In the genomic region with DNA sequence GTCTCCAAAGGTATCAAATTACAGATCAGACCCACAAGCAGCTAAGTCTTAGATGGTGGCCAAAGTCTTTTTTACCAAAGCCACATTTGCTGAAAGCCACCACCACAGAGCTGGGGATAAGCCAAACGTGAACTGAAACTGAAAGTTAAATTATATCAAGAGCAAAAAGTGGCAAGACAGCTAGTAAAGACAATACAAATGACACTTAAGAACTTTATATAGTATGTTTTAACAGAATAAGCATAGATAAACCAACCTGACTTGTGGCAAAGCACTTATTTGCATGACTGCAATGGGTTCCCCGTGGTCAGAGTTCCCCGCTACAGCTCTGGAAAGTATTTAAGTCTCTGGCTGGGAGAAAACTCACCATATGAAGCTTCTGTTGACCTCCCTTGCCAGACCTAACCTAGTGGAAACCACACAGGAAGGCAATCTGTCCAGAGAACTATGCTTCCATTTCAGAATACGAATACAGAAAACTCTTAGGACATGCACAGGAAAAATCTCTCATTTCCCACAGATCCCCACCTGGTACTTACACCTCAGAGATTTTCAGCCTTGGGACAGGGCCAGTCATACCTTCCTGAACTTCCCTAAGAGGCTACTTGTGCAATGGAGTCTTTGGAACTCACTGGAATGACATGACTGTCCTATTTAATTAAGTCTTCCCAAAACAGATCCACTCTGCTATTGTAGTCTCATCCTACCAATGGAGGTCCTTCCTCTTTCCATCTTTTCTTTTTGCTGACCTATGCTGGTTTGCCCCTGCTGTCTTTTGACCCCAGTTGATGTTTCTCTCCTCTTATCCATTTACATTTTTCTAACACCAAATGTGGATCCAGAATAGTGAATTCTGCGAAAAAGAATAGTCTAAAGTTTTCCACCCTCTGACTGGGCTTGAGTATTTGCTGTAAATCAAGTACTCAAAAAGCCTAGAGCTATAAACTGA, we compare ENCODE assay signal across 9 cellular contexts.
DNase-seq lines count a peak whose midpoint lies in the region; ATAC-seq, FAIRE-seq and TF ChIP-seq lines count a peak whose summit lies in the region.
"Had no signal": no experiment of that assay in that cellular context is flagged by ENCODE, and none has a peak within 500 bp of the region (broad histone marks: within the 10 kb centered on the region; RNA-seq: fewer than 3 reads in every experiment).

No MANE protein-coding gene starts in this region.

- H3K9me3 ChIP-seq in CD4-positive, alpha-beta T cell (ENCODE audit: control insufficient read depth, low read length) = no peaks in the 10 kb centered on the region
- no peaks in the 10 kb centered on the region for H3K9me3 ChIP-seq in psoas muscle

- 42 to 56% (median 52%) methylated on average over 5 of the region's 5 CpGs for WGBS in psoas muscle, 3 donors

- CTCF ChIA-PET in CD4-positive, alpha-beta T cell (lab: Charles Lee) = interaction anchor here (1.1 kb wide), 1 partner anchor 11 kb away, joined by 3 read pairs; no protein-coding TSS in a partner anchor

- POLR2A ChIA-PET in CD4-positive, alpha-beta T cell (lab: Charles Lee) = interaction anchor here (1.2 to 1.4 kb wide), 2 partner anchors 10 to 156 kb away, joined by 3 read pairs; no protein-coding TSS in a partner anchor

- TF ChIP-seq CTCF in CD4-positive, alpha-beta T cell (IDR thresholded peaks at IDR 0.05) = no peak
- no peak for TF ChIP-seq CTCF in psoas muscle (IDR thresholded peaks at IDR 0.05)

- H3K9me3 Mint-ChIP-seq in CD4-positive, alpha-beta T cell = no peaks in the 10 kb centered on the region

- no peaks in the 10 kb centered on the region for H3K27me3 ChIP-seq in CD4-positive, alpha-beta T cell (ENCODE audit: control insufficient read depth, insufficient read depth, low read length)
- no peaks in the 10 kb centered on the region for H3K27me3 ChIP-seq in psoas muscle (ENCODE audit: insufficient read depth in 3 of 3, low read length in 2 of 3)

- peak overlapping the region; percentile 52 for H3K4me3 Mint-ChIP-seq in CD4-positive, alpha-beta T cell

- no peak overlapping the region for H3K27ac ChIP-seq in CD4-positive, alpha-beta T cell (ENCODE audit: low read depth, low read length)
- H3K27ac ChIP-seq in psoas muscle = peak overlapping the region; percentile 43

- peak; percentile 34 for ATAC-seq in CD4-positive, alpha-beta T cell (ENCODE audit: poor library complexity)
- ATAC-seq in GM19395 (IDR thresholded peaks at IDR 0.05; ENCODE audit: unreplicated experiment) (peak; percentile 97), HG03439 (IDR thresholded peaks at IDR 0.05; ENCODE audit: unreplicated experiment) (peak; percentile 94), psoas muscle (no peak)

- peaks cover 37% of the 10 kb centered on the region for H3K4me1 Mint-ChIP-seq in CD4-positive, alpha-beta T cell (ENCODE audit: low read depth)

- H3K4me1 ChIP-seq in psoas muscle = peaks cover 19% of the 10 kb centered on the region

- H3K27ac Mint-ChIP-seq in CD4-positive, alpha-beta T cell = peak overlapping the region; percentile 62

- H3K4me3 ChIP-seq in psoas muscle = peak overlapping the region; percentile 54

- H3K27me3 Mint-ChIP-seq in CD4-positive, alpha-beta T cell = no peaks in the 10 kb centered on the region

- intact Hi-C loops in CD4-positive, alpha-beta T cell (cut with DNase I, micrococcal nuclease) = no loop called here
- intact Hi-C loops in psoas muscle (cut with DNase I) = no loop called here

- no peak for DNase-seq in CD4-positive, alpha-beta T cell
- DNase-seq in astrocyte of the hippocampus (ENCODE audit: low read depth, low spot score) (peak; percentile 61), psoas muscle (no peak), RCC 7860 (ENCODE audit: low spot score) (no peak), NCI-H510A (lab: John Stamatoyannopoulos, UW) (no peak), NCI-H446 treated with DMSO at 0.1 percent for 48 hours (lab: John Stamatoyannopoulos, UW) (no peak)

- no peaks in the 10 kb centered on the region for H3K36me3 ChIP-seq in psoas muscle (ENCODE audit: insufficient read depth in 1 of 2, low read depth in 1 of 2)

- FAIRE-seq in RCC 7860 (lab: Jason Lieb, UNC) = no peak
- FAIRE-seq: colon had no signal

- H3K36me3 Mint-ChIP-seq in CD4-positive, alpha-beta T cell (ENCODE audit: low read depth) = peaks cover 7% of the 10 kb centered on the region

Comparison
In these comparisons a context has a peak if more than half of its experiments do, and no peak if none do; other contexts are left out.
1. ATAC-seq: peak in CD4-positive, alpha-beta T cell (single experiment), GM19395 (single experiment) and HG03439 (single experiment); none in psoas muscle (0 of 4).